Comparison of ENCODE assay signal across 31 cellular contexts in genomic region chr17:44318077-44318892, GRCh38. TPM values are rescaled to one million over a fixed set of nuclear protein-coding genes. Genes with fewer than 3 reads are reported as not detected.
DNase-seq lines count a peak whose midpoint lies in the region; ATAC-seq, FAIRE-seq and TF ChIP-seq lines count a peak whose summit lies in the region.
"Had no signal": no experiment of that assay in that cellular context is flagged by ENCODE, and none has a peak within 500 bp of the region (broad histone marks: within the 10 kb centered on the region; RNA-seq: fewer than 3 reads in every experiment).

No MANE protein-coding gene starts in this region.

- H2BK120ac ChIP-seq in H9 (ENCODE audit: low read depth, low read length, poor library complexity, severe bottlenecking): no peak overlapping the region

- no peak overlapping the region for H3K4me2 ChIP-seq in H9 (ENCODE audit: insufficient read depth, insufficient read length, low read length)
- H3K4me2 ChIP-seq in K562 (ENCODE audit: insufficient read depth, low read length): no peak overlapping the region
- no peak overlapping the region for H3K4me2 ChIP-seq in osteoblast (ENCODE audit: insufficient read depth, low read length)
- H3K4me2 ChIP-seq: KMS-11, smooth muscle cell had no signal

- intact Hi-C loops in K562 (cut with micrococcal nuclease): no loop called here
- intact Hi-C loops in CD8-positive, alpha-beta T cell (cut with DNase I, micrococcal nuclease): no loop called here

- H3K79me2 ChIP-seq in H9 (ENCODE audit: insufficient read depth, low read length): no peaks in the 10 kb centered on the region; the same call in 1 of the 2 replicates
- H3K79me2 ChIP-seq in K562 (ENCODE audit: control insufficient read depth, insufficient read depth, low read length): peaks cover 9% of the 10 kb centered on the region
- H3K79me2 ChIP-seq in osteoblast (ENCODE audit: insufficient read depth, low read length): peaks cover 2% of the 10 kb centered on the region

- peaks cover 46% of the 10 kb centered on the region; the same call in 2 of the 3 replicates for H3K36me3 ChIP-seq in K562 (ENCODE audit: control insufficient read depth, insufficient read depth, low read length)
- H3K36me3 ChIP-seq in osteoblast (ENCODE audit: insufficient read depth, low read length): peaks cover 15% of the 10 kb centered on the region
- peaks cover 2% of the 10 kb centered on the region for H3K36me3 ChIP-seq in CD8-positive, alpha-beta T cell (ENCODE audit: insufficient read depth, low read length)

- no peak for FAIRE-seq in K562 (lab: Jason Lieb, UNC)
- FAIRE-seq: A204.1, D721Med had no signal

- H3T11ph ChIP-seq in H9 (ENCODE audit: low read length): no peak overlapping the region

- no peaks in the 10 kb centered on the region for H3K9me3 Mint-ChIP-seq in H9
- H3K9me3 Mint-ChIP-seq in CD8-positive, alpha-beta T cell: no peaks in the 10 kb centered on the region
- H3K9me3 Mint-ChIP-seq: neural crest cell, type B pancreatic cell had no signal

- H3K23ac ChIP-seq in H9 (ENCODE audit: insufficient read length, low read depth, low read length): no peak overlapping the region

- H3K23me2 ChIP-seq in H9 (ENCODE audit: insufficient read length, low read depth, low read length, poor library complexity, severe bottlenecking): peaks cover 19% of the 10 kb centered on the region

- no peak overlapping the region for H3K4me3 Mint-ChIP-seq in H9
- no peak overlapping the region for H3K4me3 Mint-ChIP-seq in CD8-positive, alpha-beta T cell

- H3K18ac ChIP-seq in H9 (ENCODE audit: insufficient read length, low read depth, low read length): no peak overlapping the region

- no CpG with 5 or more reads among the region's 15 CpGs for WGBS in H9 (ENCODE audit: extremely low coverage, insufficient read length, low lambda C conversion rate)
- WGBS in K562 (ENCODE audit: insufficient coverage, low coverage, missing lambda C conversion rate): 84% methylated on average over 13 of the region's 15 CpGs

- no peak for TF ChIP-seq RAD21 in K562 (CRISPR knock-in tag; conservative IDR thresholded peaks at IDR 0.05 in 1 of 2, IDR thresholded peaks at IDR 0.05 in 1 of 2)

- no peak overlapping the region for H3K14ac ChIP-seq in H9 (ENCODE audit: insufficient read depth, low read length)

- no peak overlapping the region for H2BK20ac ChIP-seq in H9 (ENCODE audit: low read depth, low read length, poor library complexity, severe bottlenecking)

- H4K20me1 ChIP-seq in H9 (ENCODE audit: control insufficient read depth, insufficient read depth, insufficient read length) (peaks cover 2% of the 10 kb centered on the region), K562 (replicated peaks; ENCODE audit: control insufficient read depth, insufficient read depth, low read length) (peaks cover 8% of the 10 kb centered on the region; the same call in 1 of the 2 replicates), osteoblast (ENCODE audit: insufficient read depth, low read length) (peaks cover 15% of the 10 kb centered on the region)

- ATAC-seq in K562: peak; percentile 44
- no peak for ATAC-seq in HG03432 (IDR thresholded peaks at IDR 0.05; ENCODE audit: unreplicated experiment)
- no peak for ATAC-seq in CD8-positive, alpha-beta T cell

- POLR2A ChIA-PET in K562 (lab: Yijun Ruan, JAX): interaction anchor here (0.6 to 2.0 kb wide), 8 partner anchors 9 to 167 kb away, joined by 3 to 7 read pairs (median 4); partner anchors contain the start of gene RUNDC3A
- POLR2A ChIA-PET in CD8-positive, alpha-beta T cell (lab: Charles Lee): interaction anchor here (2.5 kb wide), 1 partner anchor 9 kb away, joined by 11 read pairs; no protein-coding TSS in a partner anchor

- no peak overlapping the region for H3K4me3 ChIP-seq in K562
- no peak overlapping the region for H3K4me3 ChIP-seq in osteoblast (ENCODE audit: insufficient read depth, low read length)
- H3K4me3 ChIP-seq in CD8-positive, alpha-beta T cell (ENCODE audit: low read depth, low read length): no peak overlapping the region
- H3K4me3 ChIP-seq: coronary artery, right atrium auricular region, smooth muscle cell had no signal

- peak; percentile 42 for DNase-seq in NCI-H82 (lab: John Stamatoyannopoulos, UW)
- no peak for DNase-seq in NCI-H82 treated with DMSO at 0.1 percent for 48 hours (lab: John Stamatoyannopoulos, UW; ENCODE audit: unreplicated experiment)
- DNase-seq in H9: peak; percentile 39
- DNase-seq in K562 (ENCODE audit: extremely low read depth in 1 of 4, low spot score in 3 of 4): peak in 1 of 4 experiments; percentile 12
- peak; percentile 72 for DNase-seq in osteoblast (ENCODE audit: insufficient read length, low spot score, missing footprints)
- no peak for DNase-seq in CD8-positive, alpha-beta T cell
- DNase-seq in NCI-H2107 (lab: John Stamatoyannopoulos, UW): no peak
- DNase-seq: activated CD4-positive, alpha-beta T cell treated with anti-CD3 and anti-CD28 coated beads for 48 hours; activated effector memory CD4-positive, alpha-beta T cell treated with anti-CD3 and anti-CD28 coated beads, Interleukin-2, amount 50 U/mL, for 16 hours; activated T-cell treated with anti-CD3 and anti-CD28 coated beads, Interleukin-2, amount 50 U/mL, for 1 hour; caudate nucleus; effector CD8-positive, alpha-beta T cell; mammary epithelial cell; NCI-H1930; NCI-H524; NK-92 treated with Interleukin-12 subunit alpha and Interleukin-12 subunit beta, amount 100 ng/mL, for 24 hours; Right ventricle myocardium superior; stimulated activated naive CD4-positive, alpha-beta T cell had no signal

- H3K9me3 ChIP-seq in H9 (ENCODE audit: control insufficient read depth, low read depth, low read length): no peaks in the 10 kb centered on the region
- H3K9me3 ChIP-seq in K562 (replicated peaks; ENCODE audit: control insufficient read depth, insufficient read depth, low read depth, low read length): no peaks in the 10 kb centered on the region
- no peaks in the 10 kb centered on the region for H3K9me3 ChIP-seq in osteoblast (ENCODE audit: low read depth, low read length)
- H3K9me3 ChIP-seq in CD8-positive, alpha-beta T cell (ENCODE audit: low read length): no peaks in the 10 kb centered on the region
- H3K9me3 ChIP-seq: right atrium auricular region had no signal

- H3K56ac ChIP-seq in H9 (ENCODE audit: insufficient read length, low read depth, low read length): no peak overlapping the region

- H3K36me3 Mint-ChIP-seq in H9 (ENCODE audit: insufficient read depth in 1 of 3, low read depth in 3 of 3): peaks cover 17 to 47% (median 31%) of the 10 kb centered on the region in 3 experiments
- peaks cover 35% of the 10 kb centered on the region for H3K36me3 Mint-ChIP-seq in CD8-positive, alpha-beta T cell

- H3K27me3 ChIP-seq in H9 (ENCODE audit: insufficient read depth, low read length) (peaks cover 8% of the 10 kb centered on the region; the same call in 1 of the 2 replicates), K562 (ENCODE audit: control insufficient read depth in 2 of 2, insufficient read depth in 2 of 2, low read length in 2 of 2) (peaks cover 3 to 22% of the 10 kb centered on the region in 2 experiments; a peak in 4 of 5 replicates), osteoblast (ENCODE audit: insufficient read depth, low read length) (peaks cover 41% of the 10 kb centered on the region)
- H3K27me3 ChIP-seq in CD8-positive, alpha-beta T cell (ENCODE audit: insufficient read depth, low read length): peaks cover 23% of the 10 kb centered on the region

- BruUV-seq in K562 (replicated peaks; lab: Mats Ljungman, UMichigan): no TSS peak

- no peak overlapping the region for H4K5ac ChIP-seq in H9 (ENCODE audit: insufficient read length, low read depth, low read length)

- TF ChIP-seq POLR2A in K562 (conservative IDR thresholded peaks at IDR 0.05): peak; percentile 54

- in situ Hi-C loops in K562 (cut with MboI): no loop called here

- H3K27ac Mint-ChIP-seq in H9: peak overlapping the region in 1 of 3 experiments; percentile 38; a peak in 1 of 7 replicates
- no peak overlapping the region for H3K27ac Mint-ChIP-seq in CD8-positive, alpha-beta T cell
- H3K27ac Mint-ChIP-seq: type B pancreatic cell had no signal

- H3K9ac ChIP-seq in H9 (ENCODE audit: extremely low read depth, insufficient read length, low read length) (no peak overlapping the region), K562 (ENCODE audit: insufficient read depth in 1 of 2, low read depth in 2 of 2, low read length in 2 of 2) (peak overlapping the region in 1 of 2 experiments; percentile 36; a peak in 1 of 4 replicates)
- H3K9ac ChIP-seq: KMS-11 had no signal

- no peak overlapping the region for H2BK15ac ChIP-seq in H9 (ENCODE audit: low read depth, low read length)

- no peak overlapping the region for H4K8ac ChIP-seq in H9 (replicated peaks; ENCODE audit: insufficient read length, low read depth, low read length)

- H2AK5ac ChIP-seq in H9 (ENCODE audit: insufficient read length, low read length): no peak overlapping the region

- H2BK5ac ChIP-seq in H9 (ENCODE audit: insufficient read length, low read length): no peak overlapping the region

- CTCF ChIA-PET in K562 (lab: Yijun Ruan, JAX; ENCODE audit: low intra/inter-chr PET ratio): no interaction called here
- CTCF ChIA-PET in CD8-positive, alpha-beta T cell (lab: Charles Lee): interaction anchor here (1.0 to 6.6 kb wide), 3 partner anchors 12 to 108 kb away, joined by 3 to 51 read pairs (median 10); no protein-coding TSS in a partner anchor

- no peak overlapping the region for H2AFZ ChIP-seq in H9 (ENCODE audit: low read length)
- H2AFZ ChIP-seq in K562 (ENCODE audit: low read depth, low read length): no peak overlapping the region
- H2AFZ ChIP-seq in osteoblast (ENCODE audit: low read length): no peak overlapping the region

- no peak overlapping the region for H2BK12ac ChIP-seq in H9 (ENCODE audit: insufficient read length, low read depth, low read length)

- no peak overlapping the region for H4K91ac ChIP-seq in H9 (ENCODE audit: insufficient read length, low read depth, low read length)

- TF ChIP-seq EP300 in K562 (IDR thresholded peaks at IDR 0.05; ENCODE audit: low read length): no peak

- no peak overlapping the region for H3K4ac ChIP-seq in H9 (ENCODE audit: low read depth, low read length)

- peaks cover 29% of the 10 kb centered on the region for H3K27me3 Mint-ChIP-seq in H9 (ENCODE audit: low read depth)
- H3K27me3 Mint-ChIP-seq in CD8-positive, alpha-beta T cell (ENCODE audit: low read depth): peaks cover 29% of the 10 kb centered on the region

- H3K27ac ChIP-seq in H9 (ENCODE audit: insufficient read length, low read depth, low read length) (no peak overlapping the region), K562 (ENCODE audit: extremely low read depth, low read depth, low read length) (no peak overlapping the region), osteoblast (ENCODE audit: low read depth, low read length) (no peak overlapping the region)
- no peak overlapping the region for H3K27ac ChIP-seq in CD8-positive, alpha-beta T cell (ENCODE audit: low read depth, low read length)
- H3K27ac ChIP-seq: coronary artery, KMS-11, right atrium auricular region had no signal

- H3K79me1 ChIP-seq in H9 (ENCODE audit: insufficient read depth, low read depth, low read length, poor library complexity, severe bottlenecking): peaks cover 4% of the 10 kb centered on the region

- peaks cover 11 to 12% of the 10 kb centered on the region in 2 experiments for H3K4me1 Mint-ChIP-seq in H9
- peaks cover 23% of the 10 kb centered on the region for H3K4me1 Mint-ChIP-seq in CD8-positive, alpha-beta T cell (ENCODE audit: low read depth)

- H3K9me1 ChIP-seq in K562 (ENCODE audit: control insufficient read depth, insufficient read depth, low read length): peaks cover 6% of the 10 kb centered on the region

- H3K4me1 ChIP-seq in H9 (ENCODE audit: insufficient read depth, low read length) (no peaks in the 10 kb centered on the region), K562 (replicated peaks in 1 of 2; ENCODE audit: control insufficient read depth in 2 of 2, insufficient read depth in 2 of 2, low read length in 2 of 2) (peaks cover 5 to 64% of the 10 kb centered on the region in 2 experiments; a peak in 3 of 5 replicates), osteoblast (ENCODE audit: insufficient read depth, low read length) (no peaks in the 10 kb centered on the region)
- H3K4me1 ChIP-seq in CD8-positive, alpha-beta T cell (ENCODE audit: insufficient read depth, low read length): peaks cover 19% of the 10 kb centered on the region

- TF ChIP-seq CTCF in H9 (conservative IDR thresholded peaks at IDR 0.05): no peak
- TF ChIP-seq CTCF in K562 (IDR thresholded peaks at IDR 0.05 in 2 of 3, conservative IDR thresholded peaks at IDR 0.05 in 1 of 3; ENCODE audit: insufficient read depth in 2 of 3, low read depth in 1 of 3, low read length in 3 of 3): no peak
- TF ChIP-seq CTCF in osteoblast (IDR thresholded peaks at IDR 0.05; ENCODE audit: extremely low read depth, low read depth, low read length): no peak
- TF ChIP-seq CTCF in CD8-positive, alpha-beta T cell (IDR thresholded peaks at IDR 0.05): no peak

RNA-seq across cellular contexts. Expression of gene SLC25A39, which starts 6.3 kb away (rescaled TPM):
- total RNA-seq in H9 (2021): 227 and 235 TPM in 2 replicates
- 112 and 348 TPM in 2 replicates for total RNA-seq in K562 (2011; cell fraction: chromatin; rRNA removed; ENCODE audit: low replicate concordance)
- 328 and 401 TPM in 2 replicates for total RNA-seq in K562 (2011; cell fraction: nucleolus; rRNA removed)
- total RNA-seq in K562 (2011; cell fraction: nucleoplasm; rRNA removed): 185 and 188 TPM in 2 replicates
- total RNA-seq in K562 (2014; rRNA removed): 228 and 316 TPM in 2 replicates
- 47.0 and 72.5 TPM in 2 replicates for total RNA-seq in K562 (2014; rRNA removed; fragmentation: Illumina TruSeq; extraction: Trizol)
- 139 and 140 TPM in 2 replicates for total RNA-seq in K562 (2015; rRNA removed; fragmentation: Illumina TruSeq; extraction: Trizol)
- total RNA-seq in K562 (2021): 266 and 268 TPM in 2 replicates
- 121 and 188 TPM in 2 replicates for polyA plus RNA-seq in K562 (2011; rRNA removed)
- polyA plus RNA-seq in K562 (2011; cell fraction: cytosol; rRNA removed): 232 and 388 TPM in 2 replicates
- polyA plus RNA-seq in K562 (2011; cell fraction: nucleus; rRNA removed): 426 and 555 TPM in 2 replicates
- polyA plus RNA-seq in K562 (2012): 210 and 229 TPM in 2 replicates
- polyA plus RNA-seq in K562 (2014; fragmentation: Illumina TruSeq; extraction: Trizol): 238 and 276 TPM in 2 replicates
- polyA plus RNA-seq in K562 (2014; fragmentation: Nextera tagmentation; extraction: Ambion mirVana): 1 to 10 TPM; 4.8 to 6.3 TPM
- 267 and 327 TPM in 2 replicates for polyA plus RNA-seq in K562 (2014; rRNA removed)
- 34.0 and 42.0 TPM in 2 replicates for polyA minus RNA-seq in K562 (2011; rRNA and poly(A)+ RNA removed)
- polyA minus RNA-seq in K562 (2011; cell fraction: cytosol; rRNA and poly(A)+ RNA removed): 75.4 and 108 TPM in 2 replicates
- 85.0 and 95.6 TPM in 2 replicates for polyA minus RNA-seq in K562 (2011; cell fraction: nucleus; rRNA and poly(A)+ RNA removed)
- total RNA-seq in osteoblast: 60.1 and 60.7 TPM in 2 replicates
- 10 to 100 TPM; 73.1 to 77.7 TPM for total RNA-seq in CD8-positive, alpha-beta T cell

RNA-seq across cellular contexts. Expression of gene RUNDC3A, which starts 9.9 kb away (rescaled TPM):
- total RNA-seq in H9 (2021) (2.2 and 3.8 TPM in 2 replicates), K562 (2014; rRNA removed) (not detected in 2 replicates), K562 (2014; rRNA removed; fragmentation: Illumina TruSeq; extraction: Trizol) (not detected in 2 replicates), K562 (2015; rRNA removed; fragmentation: Illumina TruSeq; extraction: Trizol) (not detected in 2 replicates), K562 (2021) (not detected in 2 replicates), osteoblast (under 0.01 TPM in 1 of 2 replicates, not detected in the other)
- total RNA-seq in K562 (2011; cell fraction: chromatin; rRNA removed; ENCODE audit: low replicate concordance): 0.23 TPM in 1 of 2 replicates, not detected in the other
- total RNA-seq in K562 (2011; cell fraction: nucleolus; rRNA removed): 0.17 TPM in 1 of 2 replicates, not detected in the other
- not detected in 2 replicates for total RNA-seq in K562 (2011; cell fraction: nucleoplasm; rRNA removed)
- polyA plus RNA-seq in K562 (2011; rRNA removed) (0.05 TPM in 1 of 2 replicates, not detected in the other), K562 (2014; fragmentation: Illumina TruSeq; extraction: Trizol) (not detected in 2 replicates), K562 (2014; fragmentation: Nextera tagmentation; extraction: Ambion mirVana) (not detected), K562 (2014; rRNA removed) (not detected in 2 replicates)
- 0.07 and 0.49 TPM in 2 replicates for polyA plus RNA-seq in K562 (2011; cell fraction: cytosol; rRNA removed)
- polyA plus RNA-seq in K562 (2011; cell fraction: nucleus; rRNA removed): 0.11 and 0.24 TPM in 2 replicates
- polyA plus RNA-seq in K562 (2012): 0.10 and 0.36 TPM in 2 replicates
- polyA minus RNA-seq in K562 (2011; rRNA and poly(A)+ RNA removed): 0.32 TPM in 1 of 2 replicates, not detected in the other
- polyA minus RNA-seq in K562 (2011; cell fraction: cytosol; rRNA and poly(A)+ RNA removed): not detected in 2 replicates
- polyA minus RNA-seq in K562 (2011; cell fraction: nucleus; rRNA and poly(A)+ RNA removed): not detected in 2 replicates
- total RNA-seq in CD8-positive, alpha-beta T cell: under 1 TPM in 1 of 2 experiments, not detected in 1; 0.19 TPM

RNA-seq across cellular contexts. Expression of gene GRN, which starts 26.8 kb away (rescaled TPM):
- total RNA-seq in H9 (2021) (127 and 130 TPM in 2 replicates), K562 (2014; rRNA removed) (51.0 and 69.9 TPM in 2 replicates), K562 (2014; rRNA removed; fragmentation: Illumina TruSeq; extraction: Trizol) (9.6 and 15.6 TPM in 2 replicates), K562 (2015; rRNA removed; fragmentation: Illumina TruSeq; extraction: Trizol) (20.7 and 21.4 TPM in 2 replicates), K562 (2021) (69.9 and 75.3 TPM in 2 replicates), osteoblast (382 and 390 TPM in 2 replicates)
- 22.1 and 107 TPM in 2 replicates for total RNA-seq in K562 (2011; cell fraction: chromatin; rRNA removed; ENCODE audit: low replicate concordance)
- total RNA-seq in K562 (2011; cell fraction: nucleolus; rRNA removed): 206 and 251 TPM in 2 replicates
- 71.4 and 95.0 TPM in 2 replicates for total RNA-seq in K562 (2011; cell fraction: nucleoplasm; rRNA removed)
- polyA plus RNA-seq in K562 (2011; rRNA removed) (11.5 and 62.4 TPM in 2 replicates), K562 (2014; fragmentation: Illumina TruSeq; extraction: Trizol) (35.2 and 63.4 TPM in 2 replicates), K562 (2014; fragmentation: Nextera tagmentation; extraction: Ambion mirVana) (1 to 10 TPM; 5.4 to 5.9 TPM), K562 (2014; rRNA removed) (36.4 and 36.6 TPM in 2 replicates)
- 34.3 and 53.6 TPM in 2 replicates for polyA plus RNA-seq in K562 (2011; cell fraction: cytosol; rRNA removed)
- 101 and 122 TPM in 2 replicates for polyA plus RNA-seq in K562 (2011; cell fraction: nucleus; rRNA removed)
- 77.5 and 193 TPM in 2 replicates for polyA plus RNA-seq in K562 (2012)
- 6.6 and 12.3 TPM in 2 replicates for polyA minus RNA-seq in K562 (2011; rRNA and poly(A)+ RNA removed)
- 47.6 and 80.7 TPM in 2 replicates for polyA minus RNA-seq in K562 (2011; cell fraction: cytosol; rRNA and poly(A)+ RNA removed)
- 31.0 and 38.4 TPM in 2 replicates for polyA minus RNA-seq in K562 (2011; cell fraction: nucleus; rRNA and poly(A)+ RNA removed)
- total RNA-seq in CD8-positive, alpha-beta T cell: 10 to 100 TPM in 1 of 2 experiments, 1 to 10 TPM in 1; 8.5 to 13.2 TPM

RNA-seq across cellular contexts. Expression of gene FAM171A2, which starts 45.4 kb away (rescaled TPM):
- 27.3 and 27.5 TPM in 2 replicates for total RNA-seq in H9 (2021)
- total RNA-seq in K562 (2011; cell fraction: chromatin; rRNA removed; ENCODE audit: low replicate concordance): 2.2 and 9.3 TPM in 2 replicates
- total RNA-seq in K562 (2011; cell fraction: nucleolus; rRNA removed): 10.4 and 11.3 TPM in 2 replicates
- 6.5 and 7.2 TPM in 2 replicates for total RNA-seq in K562 (2011; cell fraction: nucleoplasm; rRNA removed)
- total RNA-seq in K562 (2014; rRNA removed): 7.3 and 10.2 TPM in 2 replicates
- total RNA-seq in K562 (2014; rRNA removed; fragmentation: Illumina TruSeq; extraction: Trizol): 0.44 and 0.54 TPM in 2 replicates
- 1.2 and 1.4 TPM in 2 replicates for total RNA-seq in K562 (2015; rRNA removed; fragmentation: Illumina TruSeq; extraction: Trizol)
- total RNA-seq in K562 (2021): 7.0 and 8.6 TPM in 2 replicates
- 2.5 and 5.2 TPM in 2 replicates for polyA plus RNA-seq in K562 (2011; rRNA removed)
- 5.0 and 11.3 TPM in 2 replicates for polyA plus RNA-seq in K562 (2011; cell fraction: cytosol; rRNA removed)
- 7.6 and 9.3 TPM in 2 replicates for polyA plus RNA-seq in K562 (2011; cell fraction: nucleus; rRNA removed)
- polyA plus RNA-seq in K562 (2012): 3.1 and 8.9 TPM in 2 replicates
- 1.2 and 2.4 TPM in 2 replicates for polyA plus RNA-seq in K562 (2014; fragmentation: Illumina TruSeq; extraction: Trizol)
- polyA plus RNA-seq in K562 (2014; fragmentation: Nextera tagmentation; extraction: Ambion mirVana): under 1 TPM in 1 of 2 experiments, not detected in 1; 0.10 TPM
- polyA plus RNA-seq in K562 (2014; rRNA removed): 4.5 and 5.7 TPM in 2 replicates
- 1.6 and 2.1 TPM in 2 replicates for polyA minus RNA-seq in K562 (2011; rRNA and poly(A)+ RNA removed)
- polyA minus RNA-seq in K562 (2011; cell fraction: cytosol; rRNA and poly(A)+ RNA removed): 2.9 and 4.5 TPM in 2 replicates
- 1.6 and 3.9 TPM in 2 replicates for polyA minus RNA-seq in K562 (2011; cell fraction: nucleus; rRNA and poly(A)+ RNA removed)
- total RNA-seq in osteoblast: 3.5 and 4.3 TPM in 2 replicates
- under 1 TPM; 0.24 to 0.44 TPM for total RNA-seq in CD8-positive, alpha-beta T cell
- polyA plus RNA-seq: CD14-positive monocyte had no signal

RNA-seq across cellular contexts. Expression of gene SLC4A1, which starts 50.4 kb away (rescaled TPM):
- total RNA-seq in H9 (2021) (0.13 TPM in 1 of 2 replicates, not detected in the other), K562 (2014; rRNA removed) (0.53 and 1.00 TPM in 2 replicates), K562 (2014; rRNA removed; fragmentation: Illumina TruSeq; extraction: Trizol) (0.25 and 0.32 TPM in 2 replicates), K562 (2015; rRNA removed; fragmentation: Illumina TruSeq; extraction: Trizol) (0.14 and 0.19 TPM in 2 replicates), K562 (2021) (0.81 and 0.84 TPM in 2 replicates), osteoblast (under 0.01 TPM in 1 of 2 replicates, not detected in the other)
- total RNA-seq in K562 (2011; cell fraction: chromatin; rRNA removed; ENCODE audit: low replicate concordance): 2.0 and 2.5 TPM in 2 replicates
- 3.3 and 4.1 TPM in 2 replicates for total RNA-seq in K562 (2011; cell fraction: nucleolus; rRNA removed)
- 2.4 and 4.0 TPM in 2 replicates for total RNA-seq in K562 (2011; cell fraction: nucleoplasm; rRNA removed)
- polyA plus RNA-seq in K562 (2011; rRNA removed) (0.71 and 0.80 TPM in 2 replicates), K562 (2014; fragmentation: Illumina TruSeq; extraction: Trizol) (0.61 and 0.88 TPM in 2 replicates), K562 (2014; fragmentation: Nextera tagmentation; extraction: Ambion mirVana) (under 1 TPM; 0.22 to 0.37 TPM), K562 (2014; rRNA removed) (0.53 and 0.57 TPM in 2 replicates)
- 0.68 and 1.3 TPM in 2 replicates for polyA plus RNA-seq in K562 (2011; cell fraction: cytosol; rRNA removed)
- polyA plus RNA-seq in K562 (2011; cell fraction: nucleus; rRNA removed): 0.21 and 1.1 TPM in 2 replicates
- polyA plus RNA-seq in K562 (2012): 0.65 and 3.0 TPM in 2 replicates
- 0.45 and 0.98 TPM in 2 replicates for polyA minus RNA-seq in K562 (2011; rRNA and poly(A)+ RNA removed)
- polyA minus RNA-seq in K562 (2011; cell fraction: cytosol; rRNA and poly(A)+ RNA removed): 0.46 and 0.67 TPM in 2 replicates
- polyA minus RNA-seq in K562 (2011; cell fraction: nucleus; rRNA and poly(A)+ RNA removed): 0.11 and 0.40 TPM in 2 replicates
- not detected for total RNA-seq in CD8-positive, alpha-beta T cell
- total RNA-seq: activated CD8-positive, alpha-beta memory T cell treated with anti-CD3 and anti-CD28 coated beads for 36 hours; epithelial cell of proximal tubule; mammary epithelial cell; neural crest cell; smooth muscle cell; T-helper 2 cell treated with Interferon-gamma antibody and Interleukin-4, amounts not matched to agents 100 ng/mL and 5 ng/mL, for 36 hours had no signal
- polyA plus RNA-seq: mammary epithelial cell, smooth muscle cell had no signal

Comparison
In these comparisons a context has a peak if more than half of its experiments do, and no peak if none do; other contexts are left out.
1. DNase-seq: peak in NCI-H82 (single experiment), H9 (single experiment) and osteoblast (single experiment); none in NCI-H82 treated with DMSO at 0.1 percent for 48 hours (single experiment), CD8-positive, alpha-beta T cell (0 of 7) and NCI-H2107 (single experiment).